19 cellular contexts compared by ENCODE assay signal in the genomic region with DNA sequence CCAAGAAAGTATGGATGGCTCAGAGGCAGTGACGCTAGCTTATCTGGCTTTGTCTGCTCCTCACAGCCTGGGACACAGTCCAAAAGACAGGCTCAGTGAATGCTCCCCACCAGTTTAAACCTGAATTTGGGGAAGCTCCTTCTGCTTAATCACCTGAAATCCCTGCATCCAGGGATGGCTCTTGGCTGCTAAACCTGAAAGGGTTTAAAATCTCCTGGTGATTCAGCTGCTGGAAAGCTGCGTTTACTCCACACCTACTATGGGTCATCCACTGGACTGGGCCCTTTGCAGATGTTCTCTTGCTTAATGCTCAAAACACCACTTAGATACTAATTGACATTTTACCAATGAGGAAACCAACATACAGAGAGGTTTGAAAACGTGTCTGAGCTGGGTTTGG.
DNase-seq lines count a peak whose midpoint lies in the region; ATAC-seq, FAIRE-seq and TF ChIP-seq lines count a peak whose summit lies in the region.
"Had no signal": no experiment of that assay in that cellular context is flagged by ENCODE, and none has a peak within 500 bp of the region (broad histone marks: within the 10 kb centered on the region; RNA-seq: fewer than 3 reads in every experiment).

No MANE protein-coding gene starts in this region.

- no peak for ATAC-seq in SK-N-SH treated with all-trans-retinoic acid at 6 μM for 48 hours
- ATAC-seq: A549, GM12878 had no signal

- H3K27ac ChIP-seq in breast epithelium (no peak overlapping the region), keratinocyte (ENCODE audit: control insufficient read depth, insufficient read depth, low read length) (no peak overlapping the region)
- H3K27ac ChIP-seq: 22Rv1, A549, C4-2B had no signal

- no peaks in the 10 kb centered on the region for H3K79me2 ChIP-seq in keratinocyte (ENCODE audit: control insufficient read depth, insufficient read depth, low read length)

- TF ChIP-seq CTCF in MCF 10A (IDR thresholded peaks at IDR 0.05; ENCODE audit: unreplicated experiment): no peak
- no peak for TF ChIP-seq CTCF in breast epithelium (IDR thresholded peaks at IDR 0.05)
- TF ChIP-seq CTCF in epithelial cell of esophagus (IDR thresholded peaks at IDR 0.05; ENCODE audit: insufficient read depth, low read depth, low read length, missing control alignments): no peak
- no peak for TF ChIP-seq CTCF in keratinocyte (optimal IDR thresholded peaks at IDR 0.05 in 1 of 3, IDR thresholded peaks at IDR 0.05 in 1 of 3, conservative IDR thresholded peaks at IDR 0.05 in 1 of 3; ENCODE audit: extremely low read depth in 1 of 3, insufficient read depth in 2 of 3, low read length in 3 of 3)

- peak; percentile 67 for FAIRE-seq in keratinocyte (lab: Jason Lieb, UNC)
- FAIRE-seq: A549, GM12878, HTR-8/SVneo had no signal

- H3K36me3 ChIP-seq in breast epithelium (no peaks in the 10 kb centered on the region), keratinocyte (ENCODE audit: control insufficient read depth in 2 of 2, extremely low read depth in 1 of 2, insufficient read depth in 2 of 2, low read length in 2 of 2) (peaks cover 0 to 2% of the 10 kb centered on the region in 2 experiments)

- no peak overlapping the region for H2AFZ ChIP-seq in keratinocyte (ENCODE audit: control insufficient read depth, low read length)

- no peaks in the 10 kb centered on the region for H3K27me3 Mint-ChIP-seq in MCF 10A (ENCODE audit: insufficient read depth, unreplicated experiment)

- CTCF ChIA-PET in MCF 10A (lab: Yijun Ruan, JAX): interaction anchor here (0.5 to 1.6 kb wide), 4 partner anchors 9 to 365 kb away, joined by 3 to 17 read pairs (median 5); no protein-coding TSS in a partner anchor

- H3K9me3 Mint-ChIP-seq in MCF 10A (ENCODE audit: unreplicated experiment): no peaks in the 10 kb centered on the region

- no peak overlapping the region for H3K27ac Mint-ChIP-seq in MCF 10A (ENCODE audit: low read depth, unreplicated experiment)
- H3K27ac Mint-ChIP-seq: CD4-positive, alpha-beta T cell; H9 had no signal

- no peaks in the 10 kb centered on the region for H4K20me1 ChIP-seq in keratinocyte (ENCODE audit: control insufficient read depth, extremely low read depth, insufficient read depth, low read length)

- BruUV-seq in MCF 10A (replicated peaks; lab: Mats Ljungman, UMichigan): no TSS peak

- no peak overlapping the region for H3K9ac ChIP-seq in keratinocyte (ENCODE audit: control insufficient read depth, extremely low read depth, insufficient read depth, low read length)

- no peaks in the 10 kb centered on the region for H3K36me3 Mint-ChIP-seq in MCF 10A (ENCODE audit: insufficient read depth, unreplicated experiment)

- POLR2A ChIA-PET in MCF 10A (lab: Yijun Ruan, JAX): interaction anchor here (0.6 to 1.6 kb wide), 4 partner anchors 10 to 161 kb away, joined by 3 to 15 read pairs (median 5); no protein-coding TSS in a partner anchor

- H3K4me1 ChIP-seq in breast epithelium (no peaks in the 10 kb centered on the region), keratinocyte (ENCODE audit: control insufficient read depth, extremely low read depth, insufficient read depth, low read length) (peaks cover 10% of the 10 kb centered on the region)
- H3K4me1 ChIP-seq: A549 had no signal

- dilution Hi-C loops in keratinocyte (cut with MboI; ENCODE audit: extremely low pct_ligation_motif_present, low sequenced_read_pairs): no loop called here

- no peak for TF ChIP-seq POLR2A in breast epithelium (IDR thresholded peaks at IDR 0.05)

- H3K4me2 ChIP-seq in keratinocyte (ENCODE audit: control insufficient read depth, extremely low read depth, insufficient read depth, low read depth, low read length): no peak overlapping the region
- H3K4me2 ChIP-seq: A549 had no signal

- intact Hi-C loops in MCF 10A (cut with micrococcal nuclease): no loop called here
- intact Hi-C loops in breast epithelium (cut with DNase I; ENCODE audit: low total_unique reads): no loop called here

- H3K4me3 Mint-ChIP-seq in MCF 10A (ENCODE audit: unreplicated experiment): no peak overlapping the region
- H3K4me3 Mint-ChIP-seq: CD4-positive, alpha-beta T cell; H9 had no signal

- H3K27me3 ChIP-seq in breast epithelium (no peaks in the 10 kb centered on the region), keratinocyte (ENCODE audit: control insufficient read depth, extremely low read depth, insufficient read depth, low read length) (no peaks in the 10 kb centered on the region)

- H3K9me1 ChIP-seq in keratinocyte (ENCODE audit: control insufficient read depth, extremely low read depth, insufficient read depth, low read length): no peaks in the 10 kb centered on the region

- H3K9me3 ChIP-seq in breast epithelium (no peaks in the 10 kb centered on the region), keratinocyte (ENCODE audit: control insufficient read depth, low read depth, low read length) (no peaks in the 10 kb centered on the region)
- H3K9me3 ChIP-seq: A549 had no signal

- peaks cover 4% of the 10 kb centered on the region for H3K4me1 Mint-ChIP-seq in MCF 10A (ENCODE audit: insufficient read depth, unreplicated experiment)

- DNase-seq in MCF 10A (ENCODE audit: unreplicated experiment) (peak; percentile 77), breast epithelium (ENCODE audit: low spot score in 2 of 2) (no peak), epithelial cell of esophagus (ENCODE audit: low read depth) (peak; percentile 69), keratinocyte (ENCODE audit: low read depth, low spot score) (no peak), COR-L47 (lab: John Stamatoyannopoulos, UW) (no peak), D341Med (ENCODE audit: low spot score) (no peak), NCI-H2029 treated with DMSO at 0.1 percent for 48 hours (lab: John Stamatoyannopoulos, UW) (no peak)
- DNase-seq: AML-193; CD4-positive, alpha-beta T cell; DMS79 treated with DMSO at 0.1 percent for 48 hours; GF-D8; GOT3; H9 had no signal

- H3K4me3 ChIP-seq in breast epithelium: no peak overlapping the region
- no peak overlapping the region for H3K4me3 ChIP-seq in epithelial cell of esophagus (ENCODE audit: low read length)
- H3K4me3 ChIP-seq in keratinocyte (ENCODE audit: control insufficient read depth in 2 of 3, extremely low read depth in 1 of 3, insufficient read depth in 2 of 3, low read depth in 1 of 3, low read length in 3 of 3): no peak overlapping the region
- H3K4me3 ChIP-seq: A549, GM12878 had no signal

TF ChIP-seq in SK-N-SH treated with all-trans-retinoic acid at 6 μM for 48 hours, 23 proteins besides CTCF, POLR2A, EP300 and RAD21:
- TF ChIP-seq ZFP3 (CRISPR knock-in tag; IDR thresholded peaks at IDR 0.05) (no peak), SNAI2 (CRISPR knock-in tag; IDR thresholded peaks at IDR 0.05) (no peak), TCF4 (CRISPR knock-in tag; IDR thresholded peaks at IDR 0.05; ENCODE audit: borderline replicate concordance) (no peak), ESRRG (CRISPR knock-in tag; IDR thresholded peaks at IDR 0.05) (no peak)
- TF ChIP-seq, protein P1, sequence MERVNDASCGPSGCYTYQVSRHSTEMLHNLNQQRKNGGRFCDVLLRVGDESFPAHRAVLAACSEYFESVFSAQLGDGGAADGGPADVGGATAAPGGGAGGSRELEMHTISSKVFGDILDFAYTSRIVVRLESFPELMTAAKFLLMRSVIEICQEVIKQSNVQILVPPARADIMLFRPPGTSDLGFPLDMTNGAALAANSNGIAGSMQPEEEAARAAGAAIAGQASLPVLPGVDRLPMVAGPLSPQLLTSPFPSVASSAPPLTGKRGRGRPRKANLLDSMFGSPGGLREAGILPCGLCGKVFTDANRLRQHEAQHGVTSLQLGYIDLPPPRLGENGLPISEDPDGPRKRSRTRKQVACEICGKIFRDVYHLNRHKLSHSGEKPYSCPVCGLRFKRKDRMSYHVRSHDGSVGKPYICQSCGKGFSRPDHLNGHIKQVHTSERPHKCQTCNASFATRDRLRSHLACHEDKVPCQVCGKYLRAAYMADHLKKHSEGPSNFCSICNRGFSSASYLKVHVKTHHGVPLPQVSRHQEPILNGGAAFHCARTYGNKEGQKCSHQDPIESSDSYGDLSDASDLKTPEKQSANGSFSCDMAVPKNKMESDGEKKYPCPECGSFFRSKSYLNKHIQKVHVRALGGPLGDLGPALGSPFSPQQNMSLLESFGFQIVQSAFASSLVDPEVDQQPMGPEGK (CRISPR knock-in tag; IDR thresholded peaks at IDR 0.05; ENCODE audit: borderline replicate concordance): no peak
TF ChIP-seq in SK-N-SH treated with all-trans-retinoic acid at 6 μM for 48 hours: peak in this region for 0.

Comparison
In these comparisons a context has a peak if more than half of its experiments do, and no peak if none do; other contexts are left out.
1. DNase-seq: peak in MCF 10A (single experiment) and epithelial cell of esophagus (single experiment); none in breast epithelium (0 of 2), keratinocyte (single experiment), COR-L47 (single experiment), D341Med (single experiment) and NCI-H2029 treated with DMSO at 0.1 percent for 48 hours (single experiment).